In genomic region chr14:53062856-53063255, GRCh38 we compare ENCODE assay signal across 23 cellular contexts.
DNase-seq lines count a peak whose midpoint lies in the region; ATAC-seq and TF ChIP-seq lines count a peak whose summit lies in the region.
"Had no signal": no experiment of that assay in that cellular context is flagged by ENCODE, and none has a peak within 500 bp of the region (broad histone marks: within the 10 kb centered on the region; RNA-seq: fewer than 3 reads in every experiment).

No MANE protein-coding gene starts in this region.

- H3K4me1 ChIP-seq in HEK293 (ENCODE audit: control insufficient read depth, insufficient read depth, low read length) (peaks cover 4% of the 10 kb centered on the region; the same call in 1 of the 2 replicates), skeletal muscle satellite cell (ENCODE audit: control insufficient read depth, insufficient read depth, low read length) (peaks cover 12% of the 10 kb centered on the region)
- H3K4me1 ChIP-seq: breast epithelium, left ventricle myocardium inferior, neural progenitor cell, upper lobe of left lung had no signal

- H3K27ac ChIP-seq in HEK293 (ENCODE audit: extremely low read depth, low read depth, low read length): no peak overlapping the region
- H3K27ac ChIP-seq: breast epithelium, epithelial cell of prostate, HL-60, left ventricle myocardium inferior, neural progenitor cell, upper lobe of left lung had no signal

- no peak overlapping the region for H3K4me3 ChIP-seq in HEK293 (ENCODE audit: low read depth, low read length)
- H3K4me3 ChIP-seq in cardiac fibroblast (replicated peaks in 1 of 2; ENCODE audit: low read depth in 2 of 2, low read length in 2 of 2): no peak overlapping the region
- H3K4me3 ChIP-seq in skeletal muscle satellite cell (ENCODE audit: low read length): no peak overlapping the region
- H3K4me3 ChIP-seq: breast epithelium, left ventricle myocardium inferior, neural progenitor cell, upper lobe of left lung had no signal

- H3K9ac ChIP-seq in skeletal muscle satellite cell (ENCODE audit: low read depth, low read length): no peak overlapping the region
- H3K9ac ChIP-seq: neural progenitor cell had no signal

- TF ChIP-seq CTCF in HEK293 (tag by site-specific recombination; IDR thresholded peaks at IDR 0.05) (no peak), cardiac fibroblast (IDR thresholded peaks at IDR 0.05; ENCODE audit: low read depth, low read length) (no peak)

- no peak for ATAC-seq in GM18907 (IDR thresholded peaks at IDR 0.05; ENCODE audit: unreplicated experiment)

- H3K4me2 ChIP-seq in skeletal muscle satellite cell (ENCODE audit: low read length): peak overlapping the region; percentile 12
- H3K4me2 ChIP-seq: neural progenitor cell had no signal

- DNase-seq in cardiac fibroblast (ENCODE audit: low read depth in 2 of 2) (peak; percentile 59 to 82), globus pallidus (ENCODE audit: low spot score) (peak; percentile 23), HuH-7.5 (ENCODE audit: low spot score) (no peak)
- DNase-seq in activated CD4-positive, alpha-beta T cell treated with anti-CD3 and anti-CD28 coated beads for 48 hours: no peak
- DNase-seq in activated effector memory CD4-positive, alpha-beta T cell treated with anti-CD3 and anti-CD28 coated beads, Interleukin-2, amount 50 U/mL, for 16 hours: no peak
- DNase-seq: activated CD4-positive, alpha-beta T cell treated with anti-CD3 and anti-CD28 coated beads for 4 hours; activated CD8-positive, alpha-beta memory T cell treated with anti-CD3 and anti-CD28 coated beads, Interleukin-2, amount 50 U/mL, for 4 hours; CD8-positive, alpha-beta memory T cell; DMS79 treated with DMSO at 0.1 percent for 48 hours; head of caudate nucleus; left ventricle myocardium inferior; MM.1S; NCI-H1436; NCI-H526 treated with DMSO at 0.1 percent for 48 hours; stimulated activated CD4-positive, alpha-beta T cell treated with anti-CD3 and anti-CD28 coated beads, Interleukin-12 subunit alpha, Interleukin-12 subunit beta, amount 100 ng/mL, for 4 hours; upper lobe of left lung had no signal

- POLR2A ChIA-PET in HEK293 (lab: Yijun Ruan, JAX): no interaction called here

- no peaks in the 10 kb centered on the region; a peak in 1 of 3 replicates for H3K36me3 ChIP-seq in HEK293 (ENCODE audit: control insufficient read depth in 2 of 2, insufficient read depth in 1 of 2, low read length in 2 of 2)
- peaks cover 4% of the 10 kb centered on the region for H3K36me3 ChIP-seq in skeletal muscle satellite cell (ENCODE audit: insufficient read depth, low read length)
- H3K36me3 ChIP-seq: breast epithelium, left ventricle myocardium inferior, neural progenitor cell, upper lobe of left lung had no signal

- CTCF ChIA-PET in HEK293 (lab: Yijun Ruan, JAX): interaction anchor here (0.7 kb wide), 1 partner anchor 20 kb away, joined by 3 read pairs; no protein-coding TSS in a partner anchor

- no peaks in the 10 kb centered on the region for H3K27me3 ChIP-seq in skeletal muscle satellite cell (ENCODE audit: control insufficient read depth, insufficient read depth, low read length)
- H3K27me3 ChIP-seq: breast epithelium, neural progenitor cell, upper lobe of left lung had no signal

- no peaks in the 10 kb centered on the region for H3K9me3 ChIP-seq in HEK293 (ENCODE audit: control insufficient read depth, insufficient read depth, low read depth, low read length)
- H3K9me3 ChIP-seq in skeletal muscle satellite cell (replicated peaks; ENCODE audit: low read length): no peaks in the 10 kb centered on the region
- H3K9me3 ChIP-seq: breast epithelium, left ventricle myocardium inferior, upper lobe of left lung had no signal

TF ChIP-seq in HEK293, 187 proteins besides CTCF, POLR2A, EP300 and RAD21:
- TF ChIP-seq ZBTB17 (tag by site-specific recombination; IDR thresholded peaks at IDR 0.05) (peak; percentile 90), ZNF707 (tag by site-specific recombination; IDR thresholded peaks at IDR 0.05) (no peak)

Comparison
In these comparisons a context has a peak if more than half of its experiments do, and no peak if none do; other contexts are left out.
1. DNase-seq: peak in cardiac fibroblast (2 of 2) and globus pallidus (single experiment); none in activated CD4-positive, alpha-beta T cell treated with anti-CD3 and anti-CD28 coated beads for 48 hours (single experiment), activated effector memory CD4-positive, alpha-beta T cell treated with anti-CD3 and anti-CD28 coated beads, Interleukin-2, amount 50 U/mL, for 16 hours (single experiment) and HuH-7.5 (single experiment).